Comparison of ENCODE assay signal across 2 cellular contexts in genomic region chr11:85965202-85965601, GRCh38.
A peak's percentile ranks its signal among the peaks of the same experiment; 100 is the strongest.
TF ChIP-seq lines count a peak whose summit lies in the region.

No MANE protein-coding gene starts in this region.

TF ChIP-seq in K562, 482 proteins besides CTCF, POLR2A, EP300 and RAD21:
- TF ChIP-seq ZNF609 (CRISPR knock-in tag; IDR thresholded peaks at IDR 0.05; ENCODE audit: borderline replicate concordance) = no peak
- no peak for TF ChIP-seq MBD2 (IDR thresholded peaks at IDR 0.05; ENCODE audit: borderline replicate concordance, low read depth)
- TF ChIP-seq MAFF (IDR thresholded peaks at IDR 0.05; ENCODE audit: low read length) = 0 out of 2 replicates have a peak, but pooled peaks have one; percentile 4
- no peak for TF ChIP-seq ZNF217 (CRISPR knock-in tag; IDR thresholded peaks at IDR 0.05)
- no peak for TF ChIP-seq ZNF780A (CRISPR knock-in tag; IDR thresholded peaks at IDR 0.05)
- peak; percentile 73 for TF ChIP-seq ZNF316 (IDR thresholded peaks at IDR 0.05)
- TF ChIP-seq ZNF655 (CRISPR knock-in tag; IDR thresholded peaks at IDR 0.05) = no peak
- peak; percentile 48; the same call in 1 of the 2 replicates for TF ChIP-seq C11orf30 (IDR thresholded peaks at IDR 0.05; ENCODE audit: low read depth)
TF ChIP-seq in K562: peak in this region for 3.

TF ChIP-seq in GM23338, 12 proteins besides CTCF, POLR2A, EP300 and RAD21:
- no peak for TF ChIP-seq CREB1 (CRISPR knock-in tag; IDR thresholded peaks at IDR 0.05; ENCODE audit: low read depth)
- no peak for TF ChIP-seq POLR2AphosphoS5 (IDR thresholded peaks at IDR 0.05; ENCODE audit: low read depth)
- TF ChIP-seq STAT1 (IDR thresholded peaks at IDR 0.05; ENCODE audit: unreplicated experiment) = no peak
- no peak for TF ChIP-seq REST (IDR thresholded peaks at IDR 0.05; ENCODE audit: unreplicated experiment)
- no peak for TF ChIP-seq JUNB (IDR thresholded peaks at IDR 0.05; ENCODE audit: unreplicated experiment)
- TF ChIP-seq EZH2 (IDR thresholded peaks at IDR 0.05; ENCODE audit: low read depth, unreplicated experiment) = no peak
- TF ChIP-seq ZNF462 (CRISPR knock-in tag; IDR thresholded peaks at IDR 0.05) = no peak
- TF ChIP-seq NANOG (IDR thresholded peaks at IDR 0.05; ENCODE audit: borderline replicate concordance) = no peak
- no peak for TF ChIP-seq EZH2phosphoT487 (IDR thresholded peaks at IDR 0.05; ENCODE audit: unreplicated experiment)
- no peak for TF ChIP-seq ETS1 (IDR thresholded peaks at IDR 0.05)
- TF ChIP-seq ZNF331 (CRISPR knock-in tag; IDR thresholded peaks at IDR 0.05; ENCODE audit: low read depth) = no peak
- no peak for TF ChIP-seq ZNF114 (CRISPR knock-in tag; IDR thresholded peaks at IDR 0.05)
